ENCODE assay signal across 1 cellular context in the genomic region with DNA sequence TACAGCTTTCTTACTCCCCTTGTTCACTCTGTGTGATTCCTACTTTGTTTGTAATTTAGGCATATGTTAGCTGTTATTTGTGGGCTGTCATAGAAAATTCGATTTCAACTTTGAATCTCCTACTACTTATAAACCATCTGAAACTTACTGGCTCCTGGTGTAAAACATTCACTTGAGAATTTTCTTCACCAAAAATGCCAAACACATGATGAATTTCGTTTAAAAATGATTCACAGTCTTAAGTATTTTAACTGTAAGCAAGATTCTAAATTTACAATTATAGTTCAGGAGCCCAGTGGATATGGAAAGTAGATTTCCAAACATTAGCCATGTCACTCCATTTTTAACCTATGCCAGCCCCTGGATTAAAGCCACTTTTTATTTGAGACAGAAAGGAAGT.
A peak's percentile ranks its signal among the peaks of the same experiment; 100 is the strongest.
TF ChIP-seq lines count a peak whose summit lies in the region.

No MANE protein-coding gene starts in this region.

TF ChIP-seq in K562, 482 proteins besides CTCF, POLR2A, EP300 and RAD21 (continued from another document and continues in another):
- no peak for TF ChIP-seq HIVEP1 (CRISPR knock-in tag; IDR thresholded peaks at IDR 0.05)
- no peak for TF ChIP-seq TAF1 (IDR thresholded peaks at IDR 0.05; ENCODE audit: control insufficient read depth, extremely low read depth, insufficient read depth, low read length, severe bottlenecking)
- no peak for TF ChIP-seq PTRF (tag; IDR thresholded peaks at IDR 0.05)
- no peak for TF ChIP-seq NR2F6 (CRISPR knock-in tag; IDR thresholded peaks at IDR 0.05)
- TF ChIP-seq ZNF354B (CRISPR knock-in tag; IDR thresholded peaks at IDR 0.05), result no peak
- TF ChIP-seq, protein P1, sequence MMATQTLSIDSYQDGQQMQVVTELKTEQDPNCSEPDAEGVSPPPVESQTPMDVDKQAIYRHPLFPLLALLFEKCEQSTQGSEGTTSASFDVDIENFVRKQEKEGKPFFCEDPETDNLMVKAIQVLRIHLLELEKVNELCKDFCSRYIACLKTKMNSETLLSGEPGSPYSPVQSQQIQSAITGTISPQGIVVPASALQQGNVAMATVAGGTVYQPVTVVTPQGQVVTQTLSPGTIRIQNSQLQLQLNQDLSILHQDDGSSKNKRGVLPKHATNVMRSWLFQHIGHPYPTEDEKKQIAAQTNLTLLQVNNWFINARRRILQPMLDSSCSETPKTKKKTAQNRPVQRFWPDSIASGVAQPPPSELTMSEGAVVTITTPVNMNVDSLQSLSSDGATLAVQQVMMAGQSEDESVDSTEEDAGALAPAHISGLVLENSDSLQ (IDR thresholded peaks at IDR 0.05), result 0 out of 2 replicates have a peak, but pooled peaks have one; percentile 10
- no peak for TF ChIP-seq ZNF274 (IDR thresholded peaks at IDR 0.05; ENCODE audit: borderline replicate concordance, low read depth, low read length)
- TF ChIP-seq, protein P2, sequence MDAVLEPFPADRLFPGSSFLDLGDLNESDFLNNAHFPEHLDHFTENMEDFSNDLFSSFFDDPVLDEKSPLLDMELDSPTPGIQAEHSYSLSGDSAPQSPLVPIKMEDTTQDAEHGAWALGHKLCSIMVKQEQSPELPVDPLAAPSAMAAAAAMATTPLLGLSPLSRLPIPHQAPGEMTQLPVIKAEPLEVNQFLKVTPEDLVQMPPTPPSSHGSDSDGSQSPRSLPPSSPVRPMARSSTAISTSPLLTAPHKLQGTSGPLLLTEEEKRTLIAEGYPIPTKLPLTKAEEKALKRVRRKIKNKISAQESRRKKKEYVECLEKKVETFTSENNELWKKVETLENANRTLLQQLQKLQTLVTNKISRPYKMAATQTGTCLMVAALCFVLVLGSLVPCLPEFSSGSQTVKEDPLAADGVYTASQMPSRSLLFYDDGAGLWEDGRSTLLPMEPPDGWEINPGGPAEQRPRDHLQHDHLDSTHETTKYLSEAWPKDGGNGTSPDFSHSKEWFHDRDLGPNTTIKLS (IDR thresholded peaks at IDR 0.05; ENCODE audit: borderline replicate concordance, low read depth), result no peak
- TF ChIP-seq ZBTB7A (IDR thresholded peaks at IDR 0.05; ENCODE audit: borderline replicate concordance, control insufficient read depth, low read depth, low read length), result no peak
- peak; percentile 48; the same call in 1 of the 2 replicates for TF ChIP-seq ZBTB40 (IDR thresholded peaks at IDR 0.05)
- TF ChIP-seq ZBTB40 (CRISPR knock-in tag; IDR thresholded peaks at IDR 0.05), result no peak
- no peak for TF ChIP-seq CBFA2T2 (conservative IDR thresholded peaks at IDR 0.05)
- TF ChIP-seq, protein P3, sequence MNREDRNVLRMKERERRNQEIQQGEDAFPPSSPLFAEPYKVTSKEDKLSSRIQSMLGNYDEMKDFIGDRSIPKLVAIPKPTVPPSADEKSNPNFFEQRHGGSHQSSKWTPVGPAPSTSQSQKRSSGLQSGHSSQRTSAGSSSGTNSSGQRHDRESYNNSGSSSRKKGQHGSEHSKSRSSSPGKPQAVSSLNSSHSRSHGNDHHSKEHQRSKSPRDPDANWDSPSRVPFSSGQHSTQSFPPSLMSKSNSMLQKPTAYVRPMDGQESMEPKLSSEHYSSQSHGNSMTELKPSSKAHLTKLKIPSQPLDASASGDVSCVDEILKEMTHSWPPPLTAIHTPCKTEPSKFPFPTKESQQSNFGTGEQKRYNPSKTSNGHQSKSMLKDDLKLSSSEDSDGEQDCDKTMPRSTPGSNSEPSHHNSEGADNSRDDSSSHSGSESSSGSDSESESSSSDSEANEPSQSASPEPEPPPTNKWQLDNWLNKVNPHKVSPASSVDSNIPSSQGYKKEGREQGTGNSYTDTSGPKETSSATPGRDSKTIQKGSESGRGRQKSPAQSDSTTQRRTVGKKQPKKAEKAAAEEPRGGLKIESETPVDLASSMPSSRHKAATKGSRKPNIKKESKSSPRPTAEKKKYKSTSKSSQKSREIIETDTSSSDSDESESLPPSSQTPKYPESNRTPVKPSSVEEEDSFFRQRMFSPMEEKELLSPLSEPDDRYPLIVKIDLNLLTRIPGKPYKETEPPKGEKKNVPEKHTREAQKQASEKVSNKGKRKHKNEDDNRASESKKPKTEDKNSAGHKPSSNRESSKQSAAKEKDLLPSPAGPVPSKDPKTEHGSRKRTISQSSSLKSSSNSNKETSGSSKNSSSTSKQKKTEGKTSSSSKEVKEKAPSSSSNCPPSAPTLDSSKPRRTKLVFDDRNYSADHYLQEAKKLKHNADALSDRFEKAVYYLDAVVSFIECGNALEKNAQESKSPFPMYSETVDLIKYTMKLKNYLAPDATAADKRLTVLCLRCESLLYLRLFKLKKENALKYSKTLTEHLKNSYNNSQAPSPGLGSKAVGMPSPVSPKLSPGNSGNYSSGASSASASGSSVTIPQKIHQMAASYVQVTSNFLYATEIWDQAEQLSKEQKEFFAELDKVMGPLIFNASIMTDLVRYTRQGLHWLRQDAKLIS (CRISPR knock-in tag; IDR thresholded peaks at IDR 0.05), result 0 out of 2 replicates have a peak, but pooled peaks have one; percentile 58
- TF ChIP-seq KLF10 (CRISPR knock-in tag; IDR thresholded peaks at IDR 0.05), result no peak
- TF ChIP-seq HDAC3 (IDR thresholded peaks at IDR 0.05; ENCODE audit: borderline replicate concordance, partially characterized antibody), result peak; percentile 9
- TF ChIP-seq, protein P4, sequence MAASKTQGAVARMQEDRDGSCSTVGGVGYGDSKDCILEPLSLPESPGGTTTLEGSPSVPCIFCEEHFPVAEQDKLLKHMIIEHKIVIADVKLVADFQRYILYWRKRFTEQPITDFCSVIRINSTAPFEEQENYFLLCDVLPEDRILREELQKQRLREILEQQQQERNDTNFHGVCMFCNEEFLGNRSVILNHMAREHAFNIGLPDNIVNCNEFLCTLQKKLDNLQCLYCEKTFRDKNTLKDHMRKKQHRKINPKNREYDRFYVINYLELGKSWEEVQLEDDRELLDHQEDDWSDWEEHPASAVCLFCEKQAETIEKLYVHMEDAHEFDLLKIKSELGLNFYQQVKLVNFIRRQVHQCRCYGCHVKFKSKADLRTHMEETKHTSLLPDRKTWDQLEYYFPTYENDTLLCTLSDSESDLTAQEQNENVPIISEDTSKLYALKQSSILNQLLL (CRISPR knock-in tag; IDR thresholded peaks at IDR 0.05; ENCODE audit: borderline replicate concordance), result no peak
- no peak for TF ChIP-seq ZNF444 (CRISPR knock-in tag; IDR thresholded peaks at IDR 0.05)
- no peak for TF ChIP-seq KDM4B (IDR thresholded peaks at IDR 0.05; ENCODE audit: borderline replicate concordance in 2 of 2, low read depth in 1 of 2)
- no peak for TF ChIP-seq ZNF584 (CRISPR knock-in tag; IDR thresholded peaks at IDR 0.05; ENCODE audit: low read depth)
- no peak for TF ChIP-seq ZNF280A (IDR thresholded peaks at IDR 0.05; ENCODE audit: low read depth, partially characterized antibody)
- TF ChIP-seq, protein P5, sequence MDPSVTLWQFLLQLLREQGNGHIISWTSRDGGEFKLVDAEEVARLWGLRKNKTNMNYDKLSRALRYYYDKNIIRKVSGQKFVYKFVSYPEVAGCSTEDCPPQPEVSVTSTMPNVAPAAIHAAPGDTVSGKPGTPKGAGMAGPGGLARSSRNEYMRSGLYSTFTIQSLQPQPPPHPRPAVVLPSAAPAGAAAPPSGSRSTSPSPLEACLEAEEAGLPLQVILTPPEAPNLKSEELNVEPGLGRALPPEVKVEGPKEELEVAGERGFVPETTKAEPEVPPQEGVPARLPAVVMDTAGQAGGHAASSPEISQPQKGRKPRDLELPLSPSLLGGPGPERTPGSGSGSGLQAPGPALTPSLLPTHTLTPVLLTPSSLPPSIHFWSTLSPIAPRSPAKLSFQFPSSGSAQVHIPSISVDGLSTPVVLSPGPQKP (CRISPR knock-in tag; IDR thresholded peaks at IDR 0.05), result no peak
- TF ChIP-seq HNRNPLL (IDR thresholded peaks at IDR 0.05; ENCODE audit: low read depth, low read length, poor library complexity, severe bottlenecking), result no peak
- no peak for TF ChIP-seq PYGO2 (tag; IDR thresholded peaks at IDR 0.05)
- TF ChIP-seq KAT8 (IDR thresholded peaks at IDR 0.05; ENCODE audit: low read depth), result no peak
- TF ChIP-seq, protein P6, sequence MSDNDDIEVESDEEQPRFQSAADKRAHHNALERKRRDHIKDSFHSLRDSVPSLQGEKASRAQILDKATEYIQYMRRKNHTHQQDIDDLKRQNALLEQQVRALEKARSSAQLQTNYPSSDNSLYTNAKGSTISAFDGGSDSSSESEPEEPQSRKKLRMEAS (CRISPR knock-in tag; IDR thresholded peaks at IDR 0.05), result no peak
- TF ChIP-seq E4F1 (CRISPR knock-in tag; IDR thresholded peaks at IDR 0.05; ENCODE audit: borderline replicate concordance), result no peak
- peak; percentile 32 for TF ChIP-seq CHD1 (IDR thresholded peaks at IDR 0.05; ENCODE audit: low read length)
